ENCODE assay signal across 1 cellular context in the genomic region with DNA sequence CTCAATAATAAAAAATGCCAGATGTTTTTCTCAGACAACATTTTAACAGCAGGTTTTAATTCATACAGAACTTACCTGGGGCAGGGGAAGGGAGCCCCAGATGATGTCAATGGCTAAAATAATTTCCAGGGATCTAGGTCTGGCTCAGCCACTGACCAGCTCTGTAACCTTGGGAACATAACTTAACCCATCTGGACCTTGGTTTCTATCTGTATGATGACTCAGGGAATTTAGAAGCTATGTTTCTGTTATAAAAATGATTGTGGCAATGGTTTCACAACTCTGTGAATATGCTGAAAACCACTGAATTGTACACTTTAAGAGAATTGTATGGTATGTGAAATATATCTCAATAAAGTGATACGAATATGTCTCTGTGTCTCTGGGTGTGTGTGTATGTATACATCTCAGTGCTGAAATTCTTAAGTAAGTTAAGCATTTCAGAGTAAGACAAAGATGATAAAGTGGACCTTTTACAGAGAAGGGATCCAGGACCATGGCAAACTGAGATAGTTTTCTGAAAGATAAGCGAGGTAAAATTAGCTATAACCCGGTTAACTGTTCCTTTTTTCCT.
TF ChIP-seq lines count a peak whose summit lies in the region.

No MANE protein-coding gene starts in this region.

TF ChIP-seq in WTC11, 78 proteins besides CTCF, POLR2A, EP300 and RAD21 (continued from another document):
- no peak for TF ChIP-seq CREB1 (CRISPR knock-in tag; IDR thresholded peaks at IDR 0.05)
- TF ChIP-seq RORB (CRISPR knock-in tag; IDR thresholded peaks at IDR 0.05), result no peak
- TF ChIP-seq, protein P1, sequence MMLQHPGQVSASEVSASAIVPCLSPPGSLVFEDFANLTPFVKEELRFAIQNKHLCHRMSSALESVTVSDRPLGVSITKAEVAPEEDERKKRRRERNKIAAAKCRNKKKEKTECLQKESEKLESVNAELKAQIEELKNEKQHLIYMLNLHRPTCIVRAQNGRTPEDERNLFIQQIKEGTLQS (CRISPR knock-in tag; conservative IDR thresholded peaks at IDR 0.05), result no peak
- TF ChIP-seq, protein P2, sequence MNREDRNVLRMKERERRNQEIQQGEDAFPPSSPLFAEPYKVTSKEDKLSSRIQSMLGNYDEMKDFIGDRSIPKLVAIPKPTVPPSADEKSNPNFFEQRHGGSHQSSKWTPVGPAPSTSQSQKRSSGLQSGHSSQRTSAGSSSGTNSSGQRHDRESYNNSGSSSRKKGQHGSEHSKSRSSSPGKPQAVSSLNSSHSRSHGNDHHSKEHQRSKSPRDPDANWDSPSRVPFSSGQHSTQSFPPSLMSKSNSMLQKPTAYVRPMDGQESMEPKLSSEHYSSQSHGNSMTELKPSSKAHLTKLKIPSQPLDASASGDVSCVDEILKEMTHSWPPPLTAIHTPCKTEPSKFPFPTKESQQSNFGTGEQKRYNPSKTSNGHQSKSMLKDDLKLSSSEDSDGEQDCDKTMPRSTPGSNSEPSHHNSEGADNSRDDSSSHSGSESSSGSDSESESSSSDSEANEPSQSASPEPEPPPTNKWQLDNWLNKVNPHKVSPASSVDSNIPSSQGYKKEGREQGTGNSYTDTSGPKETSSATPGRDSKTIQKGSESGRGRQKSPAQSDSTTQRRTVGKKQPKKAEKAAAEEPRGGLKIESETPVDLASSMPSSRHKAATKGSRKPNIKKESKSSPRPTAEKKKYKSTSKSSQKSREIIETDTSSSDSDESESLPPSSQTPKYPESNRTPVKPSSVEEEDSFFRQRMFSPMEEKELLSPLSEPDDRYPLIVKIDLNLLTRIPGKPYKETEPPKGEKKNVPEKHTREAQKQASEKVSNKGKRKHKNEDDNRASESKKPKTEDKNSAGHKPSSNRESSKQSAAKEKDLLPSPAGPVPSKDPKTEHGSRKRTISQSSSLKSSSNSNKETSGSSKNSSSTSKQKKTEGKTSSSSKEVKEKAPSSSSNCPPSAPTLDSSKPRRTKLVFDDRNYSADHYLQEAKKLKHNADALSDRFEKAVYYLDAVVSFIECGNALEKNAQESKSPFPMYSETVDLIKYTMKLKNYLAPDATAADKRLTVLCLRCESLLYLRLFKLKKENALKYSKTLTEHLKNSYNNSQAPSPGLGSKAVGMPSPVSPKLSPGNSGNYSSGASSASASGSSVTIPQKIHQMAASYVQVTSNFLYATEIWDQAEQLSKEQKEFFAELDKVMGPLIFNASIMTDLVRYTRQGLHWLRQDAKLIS (CRISPR knock-in tag; IDR thresholded peaks at IDR 0.05; ENCODE audit: borderline replicate concordance), result no peak
- no peak for TF ChIP-seq NR1H2 (CRISPR knock-in tag; IDR thresholded peaks at IDR 0.05)
- no peak for TF ChIP-seq NR2C2 (CRISPR knock-in tag; IDR thresholded peaks at IDR 0.05)
- no peak for TF ChIP-seq GABPB1 (CRISPR knock-in tag; IDR thresholded peaks at IDR 0.05)
- TF ChIP-seq, protein P3, sequence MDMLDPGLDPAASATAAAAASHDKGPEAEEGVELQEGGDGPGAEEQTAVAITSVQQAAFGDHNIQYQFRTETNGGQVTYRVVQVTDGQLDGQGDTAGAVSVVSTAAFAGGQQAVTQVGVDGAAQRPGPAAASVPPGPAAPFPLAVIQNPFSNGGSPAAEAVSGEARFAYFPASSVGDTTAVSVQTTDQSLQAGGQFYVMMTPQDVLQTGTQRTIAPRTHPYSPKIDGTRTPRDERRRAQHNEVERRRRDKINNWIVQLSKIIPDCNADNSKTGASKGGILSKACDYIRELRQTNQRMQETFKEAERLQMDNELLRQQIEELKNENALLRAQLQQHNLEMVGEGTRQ (CRISPR knock-in tag; IDR thresholded peaks at IDR 0.05), result no peak
- no peak for TF ChIP-seq ZNF671 (CRISPR knock-in tag; IDR thresholded peaks at IDR 0.05)
- TF ChIP-seq, protein P4, sequence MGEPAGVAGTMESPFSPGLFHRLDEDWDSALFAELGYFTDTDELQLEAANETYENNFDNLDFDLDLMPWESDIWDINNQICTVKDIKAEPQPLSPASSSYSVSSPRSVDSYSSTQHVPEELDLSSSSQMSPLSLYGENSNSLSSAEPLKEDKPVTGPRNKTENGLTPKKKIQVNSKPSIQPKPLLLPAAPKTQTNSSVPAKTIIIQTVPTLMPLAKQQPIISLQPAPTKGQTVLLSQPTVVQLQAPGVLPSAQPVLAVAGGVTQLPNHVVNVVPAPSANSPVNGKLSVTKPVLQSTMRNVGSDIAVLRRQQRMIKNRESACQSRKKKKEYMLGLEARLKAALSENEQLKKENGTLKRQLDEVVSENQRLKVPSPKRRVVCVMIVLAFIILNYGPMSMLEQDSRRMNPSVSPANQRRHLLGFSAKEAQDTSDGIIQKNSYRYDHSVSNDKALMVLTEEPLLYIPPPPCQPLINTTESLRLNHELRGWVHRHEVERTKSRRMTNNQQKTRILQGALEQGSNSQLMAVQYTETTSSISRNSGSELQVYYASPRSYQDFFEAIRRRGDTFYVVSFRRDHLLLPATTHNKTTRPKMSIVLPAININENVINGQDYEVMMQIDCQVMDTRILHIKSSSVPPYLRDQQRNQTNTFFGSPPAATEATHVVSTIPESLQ (CRISPR knock-in tag; IDR thresholded peaks at IDR 0.05), result no peak
TF ChIP-seq in WTC11: peak in this region for 0.
